Comparison of ENCODE assay signal across 1 cellular context in the genomic region with DNA sequence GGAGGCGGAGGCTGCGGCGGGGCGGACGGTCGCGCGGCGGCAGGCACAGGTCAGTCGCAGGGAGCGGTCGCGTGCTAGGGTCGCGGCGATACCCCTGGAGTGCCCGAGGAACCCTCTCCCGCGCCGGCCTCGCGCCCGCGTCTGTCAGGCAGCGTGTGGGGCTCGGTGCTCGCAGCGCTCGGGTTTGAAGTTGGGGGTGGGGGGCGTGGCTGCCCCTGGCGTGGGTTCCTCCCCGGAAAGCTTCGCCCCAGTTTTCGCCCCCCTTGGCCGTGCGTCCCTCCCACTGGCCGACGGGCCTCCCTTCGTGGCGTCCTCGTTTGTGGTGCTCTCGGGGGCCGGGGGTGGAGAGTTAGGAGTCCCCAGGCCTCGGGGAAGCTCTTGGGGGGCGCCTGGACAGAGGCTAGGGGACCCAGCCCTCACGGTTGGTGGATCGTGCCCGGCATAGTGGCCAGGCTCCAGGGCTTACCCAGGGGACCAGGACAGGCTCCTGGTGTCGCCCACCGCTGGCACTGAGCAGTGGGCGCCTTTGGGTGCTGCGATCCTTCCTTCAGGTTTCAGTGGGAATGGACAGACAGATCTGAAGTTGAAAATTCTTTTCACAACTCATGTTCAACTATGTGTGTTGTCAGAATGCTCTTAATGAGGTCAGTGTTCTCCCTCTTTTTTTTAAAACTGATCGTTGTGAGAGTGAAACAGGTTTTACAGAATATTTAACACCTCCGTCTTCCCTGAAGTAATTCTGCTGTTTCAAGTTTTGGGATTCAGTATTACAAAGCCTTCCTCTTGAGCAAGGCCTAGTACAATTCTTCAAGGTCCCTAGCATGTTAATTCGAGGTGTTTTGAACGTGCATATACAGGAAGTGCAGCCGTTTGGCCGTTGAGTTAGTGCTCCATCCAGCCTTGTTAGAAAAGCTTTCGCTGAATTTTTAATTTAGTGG.
TF ChIP-seq lines count a peak whose summit lies in the region.

No MANE protein-coding gene starts in this region.

TF ChIP-seq in K562, 482 proteins besides CTCF, POLR2A, EP300 and RAD21 (continued from another document and continues in another):
- TF ChIP-seq, protein P1, sequence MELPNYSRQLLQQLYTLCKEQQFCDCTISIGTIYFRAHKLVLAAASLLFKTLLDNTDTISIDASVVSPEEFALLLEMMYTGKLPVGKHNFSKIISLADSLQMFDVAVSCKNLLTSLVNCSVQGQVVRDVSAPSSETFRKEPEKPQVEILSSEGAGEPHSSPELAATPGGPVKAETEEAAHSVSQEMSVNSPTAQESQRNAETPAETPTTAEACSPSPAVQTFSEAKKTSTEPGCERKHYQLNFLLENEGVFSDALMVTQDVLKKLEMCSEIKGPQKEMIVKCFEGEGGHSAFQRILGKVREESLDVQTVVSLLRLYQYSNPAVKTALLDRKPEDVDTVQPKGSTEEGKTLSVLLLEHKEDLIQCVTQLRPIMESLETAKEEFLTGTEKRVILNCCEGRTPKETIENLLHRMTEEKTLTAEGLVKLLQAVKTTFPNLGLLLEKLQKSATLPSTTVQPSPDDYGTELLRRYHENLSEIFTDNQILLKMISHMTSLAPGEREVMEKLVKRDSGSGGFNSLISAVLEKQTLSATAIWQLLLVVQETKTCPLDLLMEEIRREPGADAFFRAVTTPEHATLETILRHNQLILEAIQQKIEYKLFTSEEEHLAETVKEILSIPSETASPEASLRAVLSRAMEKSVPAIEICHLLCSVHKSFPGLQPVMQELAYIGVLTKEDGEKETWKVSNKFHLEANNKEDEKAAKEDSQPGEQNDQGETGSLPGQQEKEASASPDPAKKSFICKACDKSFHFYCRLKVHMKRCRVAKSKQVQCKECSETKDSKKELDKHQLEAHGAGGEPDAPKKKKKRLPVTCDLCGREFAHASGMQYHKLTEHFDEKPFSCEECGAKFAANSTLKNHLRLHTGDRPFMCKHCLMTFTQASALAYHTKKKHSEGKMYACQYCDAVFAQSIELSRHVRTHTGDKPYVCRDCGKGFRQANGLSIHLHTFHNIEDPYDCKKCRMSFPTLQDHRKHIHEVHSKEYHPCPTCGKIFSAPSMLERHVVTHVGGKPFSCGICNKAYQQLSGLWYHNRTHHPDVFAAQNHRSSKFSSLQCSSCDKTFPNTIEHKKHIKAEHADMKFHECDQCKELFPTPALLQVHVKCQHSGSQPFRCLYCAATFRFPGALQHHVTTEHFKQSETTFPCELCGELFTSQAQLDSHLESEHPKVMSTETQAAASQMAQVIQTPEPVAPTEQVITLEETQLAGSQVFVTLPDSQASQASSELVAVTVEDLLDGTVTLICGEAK (IDR thresholded peaks at IDR 0.05): no peak
- TF ChIP-seq, protein P1 (CRISPR knock-in tag; IDR thresholded peaks at IDR 0.05): no peak
- TF ChIP-seq, protein P2, sequence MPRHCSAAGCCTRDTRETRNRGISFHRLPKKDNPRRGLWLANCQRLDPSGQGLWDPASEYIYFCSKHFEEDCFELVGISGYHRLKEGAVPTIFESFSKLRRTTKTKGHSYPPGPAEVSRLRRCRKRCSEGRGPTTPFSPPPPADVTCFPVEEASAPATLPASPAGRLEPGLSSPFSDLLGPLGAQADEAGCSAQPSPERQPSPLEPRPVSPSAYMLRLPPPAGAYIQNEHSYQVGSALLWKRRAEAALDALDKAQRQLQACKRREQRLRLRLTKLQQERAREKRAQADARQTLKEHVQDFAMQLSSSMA (CRISPR knock-in tag; IDR thresholded peaks at IDR 0.05): no peak
- TF ChIP-seq, protein P3, sequence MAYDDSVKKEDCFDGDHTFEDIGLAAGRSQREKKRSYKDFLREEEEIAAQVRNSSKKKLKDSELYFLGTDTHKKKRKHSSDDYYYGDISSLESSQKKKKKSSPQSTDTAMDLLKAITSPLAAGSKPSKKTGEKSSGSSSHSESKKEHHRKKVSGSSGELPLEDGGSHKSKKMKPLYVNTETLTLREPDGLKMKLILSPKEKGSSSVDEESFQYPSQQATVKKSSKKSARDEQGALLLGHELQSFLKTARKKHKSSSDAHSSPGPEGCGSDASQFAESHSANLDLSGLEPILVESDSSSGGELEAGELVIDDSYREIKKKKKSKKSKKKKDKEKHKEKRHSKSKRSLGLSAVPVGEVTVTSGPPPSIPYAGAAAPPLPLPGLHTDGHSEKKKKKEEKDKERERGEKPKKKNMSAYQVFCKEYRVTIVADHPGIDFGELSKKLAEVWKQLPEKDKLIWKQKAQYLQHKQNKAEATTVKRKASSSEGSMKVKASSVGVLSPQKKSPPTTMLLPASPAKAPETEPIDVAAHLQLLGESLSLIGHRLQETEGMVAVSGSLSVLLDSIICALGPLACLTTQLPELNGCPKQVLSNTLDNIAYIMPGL (CRISPR knock-in tag; IDR thresholded peaks at IDR 0.05): no peak
- no peak for TF ChIP-seq COPS2 (conservative IDR thresholded peaks at IDR 0.05)
- TF ChIP-seq NRF1 (conservative IDR thresholded peaks at IDR 0.05 in 1 of 2, IDR thresholded peaks at IDR 0.05 in 1 of 2): no peak
- no peak for TF ChIP-seq ZKSCAN1 (IDR thresholded peaks at IDR 0.05; ENCODE audit: low read depth, low read length)
- TF ChIP-seq ZNF282 (CRISPR knock-in tag; IDR thresholded peaks at IDR 0.05): no peak
- TF ChIP-seq SMC3 (conservative IDR thresholded peaks at IDR 0.05; ENCODE audit: insufficient read depth, low read depth, low read length): no peak
- TF ChIP-seq, protein P4, sequence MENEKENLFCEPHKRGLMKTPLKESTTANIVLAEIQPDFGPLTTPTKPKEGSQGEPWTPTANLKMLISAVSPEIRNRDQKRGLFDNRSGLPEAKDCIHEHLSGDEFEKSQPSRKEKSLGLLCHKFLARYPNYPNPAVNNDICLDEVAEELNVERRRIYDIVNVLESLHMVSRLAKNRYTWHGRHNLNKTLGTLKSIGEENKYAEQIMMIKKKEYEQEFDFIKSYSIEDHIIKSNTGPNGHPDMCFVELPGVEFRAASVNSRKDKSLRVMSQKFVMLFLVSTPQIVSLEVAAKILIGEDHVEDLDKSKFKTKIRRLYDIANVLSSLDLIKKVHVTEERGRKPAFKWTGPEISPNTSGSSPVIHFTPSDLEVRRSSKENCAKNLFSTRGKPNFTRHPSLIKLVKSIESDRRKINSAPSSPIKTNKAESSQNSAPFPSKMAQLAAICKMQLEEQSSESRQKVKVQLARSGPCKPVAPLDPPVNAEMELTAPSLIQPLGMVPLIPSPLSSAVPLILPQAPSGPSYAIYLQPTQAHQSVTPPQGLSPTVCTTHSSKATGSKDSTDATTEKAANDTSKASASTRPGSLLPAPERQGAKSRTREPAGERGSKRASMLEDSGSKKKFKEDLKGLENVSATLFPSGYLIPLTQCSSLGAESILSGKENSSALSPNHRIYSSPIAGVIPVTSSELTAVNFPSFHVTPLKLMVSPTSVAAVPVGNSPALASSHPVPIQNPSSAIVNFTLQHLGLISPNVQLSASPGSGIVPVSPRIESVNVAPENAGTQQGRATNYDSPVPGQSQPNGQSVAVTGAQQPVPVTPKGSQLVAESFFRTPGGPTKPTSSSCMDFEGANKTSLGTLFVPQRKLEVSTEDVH (IDR thresholded peaks at IDR 0.05; ENCODE audit: low read depth, partially characterized antibody): no peak
- TF ChIP-seq, protein P5, sequence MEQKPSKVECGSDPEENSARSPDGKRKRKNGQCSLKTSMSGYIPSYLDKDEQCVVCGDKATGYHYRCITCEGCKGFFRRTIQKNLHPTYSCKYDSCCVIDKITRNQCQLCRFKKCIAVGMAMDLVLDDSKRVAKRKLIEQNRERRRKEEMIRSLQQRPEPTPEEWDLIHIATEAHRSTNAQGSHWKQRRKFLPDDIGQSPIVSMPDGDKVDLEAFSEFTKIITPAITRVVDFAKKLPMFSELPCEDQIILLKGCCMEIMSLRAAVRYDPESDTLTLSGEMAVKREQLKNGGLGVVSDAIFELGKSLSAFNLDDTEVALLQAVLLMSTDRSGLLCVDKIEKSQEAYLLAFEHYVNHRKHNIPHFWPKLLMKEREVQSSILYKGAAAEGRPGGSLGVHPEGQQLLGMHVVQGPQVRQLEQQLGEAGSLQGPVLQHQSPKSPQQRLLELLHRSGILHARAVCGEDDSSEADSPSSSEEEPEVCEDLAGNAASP (IDR thresholded peaks at IDR 0.05): no peak
- no peak for TF ChIP-seq CEBPB (tag; IDR thresholded peaks at IDR 0.05)
- TF ChIP-seq, protein P6, sequence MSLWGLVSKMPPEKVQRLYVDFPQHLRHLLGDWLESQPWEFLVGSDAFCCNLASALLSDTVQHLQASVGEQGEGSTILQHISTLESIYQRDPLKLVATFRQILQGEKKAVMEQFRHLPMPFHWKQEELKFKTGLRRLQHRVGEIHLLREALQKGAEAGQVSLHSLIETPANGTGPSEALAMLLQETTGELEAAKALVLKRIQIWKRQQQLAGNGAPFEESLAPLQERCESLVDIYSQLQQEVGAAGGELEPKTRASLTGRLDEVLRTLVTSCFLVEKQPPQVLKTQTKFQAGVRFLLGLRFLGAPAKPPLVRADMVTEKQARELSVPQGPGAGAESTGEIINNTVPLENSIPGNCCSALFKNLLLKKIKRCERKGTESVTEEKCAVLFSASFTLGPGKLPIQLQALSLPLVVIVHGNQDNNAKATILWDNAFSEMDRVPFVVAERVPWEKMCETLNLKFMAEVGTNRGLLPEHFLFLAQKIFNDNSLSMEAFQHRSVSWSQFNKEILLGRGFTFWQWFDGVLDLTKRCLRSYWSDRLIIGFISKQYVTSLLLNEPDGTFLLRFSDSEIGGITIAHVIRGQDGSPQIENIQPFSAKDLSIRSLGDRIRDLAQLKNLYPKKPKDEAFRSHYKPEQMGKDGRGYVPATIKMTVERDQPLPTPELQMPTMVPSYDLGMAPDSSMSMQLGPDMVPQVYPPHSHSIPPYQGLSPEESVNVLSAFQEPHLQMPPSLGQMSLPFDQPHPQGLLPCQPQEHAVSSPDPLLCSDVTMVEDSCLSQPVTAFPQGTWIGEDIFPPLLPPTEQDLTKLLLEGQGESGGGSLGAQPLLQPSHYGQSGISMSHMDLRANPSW (CRISPR knock-in tag; IDR thresholded peaks at IDR 0.05): no peak
- no peak for TF ChIP-seq NFXL1 (CRISPR knock-in tag; IDR thresholded peaks at IDR 0.05)
- TF ChIP-seq, protein P7, sequence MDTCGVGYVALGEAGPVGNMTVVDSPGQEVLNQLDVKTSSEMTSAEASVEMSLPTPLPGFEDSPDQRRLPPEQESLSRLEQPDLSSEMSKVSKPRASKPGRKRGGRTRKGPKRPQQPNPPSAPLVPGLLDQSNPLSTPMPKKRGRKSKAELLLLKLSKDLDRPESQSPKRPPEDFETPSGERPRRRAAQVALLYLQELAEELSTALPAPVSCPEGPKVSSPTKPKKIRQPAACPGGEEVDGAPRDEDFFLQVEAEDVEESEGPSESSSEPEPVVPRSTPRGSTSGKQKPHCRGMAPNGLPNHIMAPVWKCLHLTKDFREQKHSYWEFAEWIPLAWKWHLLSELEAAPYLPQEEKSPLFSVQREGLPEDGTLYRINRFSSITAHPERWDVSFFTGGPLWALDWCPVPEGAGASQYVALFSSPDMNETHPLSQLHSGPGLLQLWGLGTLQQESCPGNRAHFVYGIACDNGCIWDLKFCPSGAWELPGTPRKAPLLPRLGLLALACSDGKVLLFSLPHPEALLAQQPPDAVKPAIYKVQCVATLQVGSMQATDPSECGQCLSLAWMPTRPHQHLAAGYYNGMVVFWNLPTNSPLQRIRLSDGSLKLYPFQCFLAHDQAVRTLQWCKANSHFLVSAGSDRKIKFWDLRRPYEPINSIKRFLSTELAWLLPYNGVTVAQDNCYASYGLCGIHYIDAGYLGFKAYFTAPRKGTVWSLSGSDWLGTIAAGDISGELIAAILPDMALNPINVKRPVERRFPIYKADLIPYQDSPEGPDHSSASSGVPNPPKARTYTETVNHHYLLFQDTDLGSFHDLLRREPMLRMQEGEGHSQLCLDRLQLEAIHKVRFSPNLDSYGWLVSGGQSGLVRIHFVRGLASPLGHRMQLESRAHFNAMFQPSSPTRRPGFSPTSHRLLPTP (IDR thresholded peaks at IDR 0.05; ENCODE audit: borderline replicate concordance, extremely low read depth, insufficient read length): no peak
- no peak for TF ChIP-seq HDAC3 (IDR thresholded peaks at IDR 0.05; ENCODE audit: borderline replicate concordance, partially characterized antibody)
- TF ChIP-seq, protein P8, sequence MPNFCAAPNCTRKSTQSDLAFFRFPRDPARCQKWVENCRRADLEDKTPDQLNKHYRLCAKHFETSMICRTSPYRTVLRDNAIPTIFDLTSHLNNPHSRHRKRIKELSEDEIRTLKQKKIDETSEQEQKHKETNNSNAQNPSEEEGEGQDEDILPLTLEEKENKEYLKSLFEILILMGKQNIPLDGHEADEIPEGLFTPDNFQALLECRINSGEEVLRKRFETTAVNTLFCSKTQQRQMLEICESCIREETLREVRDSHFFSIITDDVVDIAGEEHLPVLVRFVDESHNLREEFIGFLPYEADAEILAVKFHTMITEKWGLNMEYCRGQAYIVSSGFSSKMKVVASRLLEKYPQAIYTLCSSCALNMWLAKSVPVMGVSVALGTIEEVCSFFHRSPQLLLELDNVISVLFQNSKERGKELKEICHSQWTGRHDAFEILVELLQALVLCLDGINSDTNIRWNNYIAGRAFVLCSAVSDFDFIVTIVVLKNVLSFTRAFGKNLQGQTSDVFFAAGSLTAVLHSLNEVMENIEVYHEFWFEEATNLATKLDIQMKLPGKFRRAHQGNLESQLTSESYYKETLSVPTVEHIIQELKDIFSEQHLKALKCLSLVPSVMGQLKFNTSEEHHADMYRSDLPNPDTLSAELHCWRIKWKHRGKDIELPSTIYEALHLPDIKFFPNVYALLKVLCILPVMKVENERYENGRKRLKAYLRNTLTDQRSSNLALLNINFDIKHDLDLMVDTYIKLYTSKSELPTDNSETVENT (CRISPR knock-in tag; IDR thresholded peaks at IDR 0.05): no peak; the same call in 1 of the 2 replicates
- no peak for TF ChIP-seq FOSL1 (tag; conservative IDR thresholded peaks at IDR 0.05)
